Comparison of ENCODE assay signal across 8 cellular contexts in the genomic region with DNA sequence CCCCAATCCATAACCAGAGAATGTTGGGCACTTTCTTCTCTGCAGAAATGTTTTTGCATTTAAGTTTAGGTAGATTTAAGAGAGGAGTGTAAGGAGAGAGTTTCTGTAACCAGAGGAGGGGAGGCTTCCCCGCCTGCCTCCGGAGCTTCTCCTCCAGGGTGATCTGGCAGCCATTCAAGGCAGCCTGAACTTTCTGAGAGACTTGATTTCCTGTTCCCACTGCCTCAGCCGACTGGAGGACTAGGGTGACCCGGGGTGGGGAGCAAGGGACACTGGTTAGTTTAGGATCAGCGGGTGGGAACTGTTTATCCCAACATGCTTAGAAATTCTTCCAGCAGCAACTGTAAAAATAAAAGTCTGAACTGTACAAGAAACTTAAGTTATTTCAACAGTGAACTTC. TPM values are rescaled to one million over a fixed set of nuclear protein-coding genes. Genes with fewer than 3 reads are reported as not detected.
DNase-seq lines count a peak whose midpoint lies in the region; ATAC-seq and TF ChIP-seq lines count a peak whose summit lies in the region.

No MANE protein-coding gene starts in this region.

- TF ChIP-seq EP300 in stomach (IDR thresholded peaks at IDR 0.05) = no peak

- intact Hi-C loops in activated CD4-positive, alpha-beta T cell treated with anti-CD3 and anti-CD28 coated beads for 36 hours (cut with DNase I, micrococcal nuclease) = no loop called here
- intact Hi-C loops in adrenal gland (cut with DNase I) = no loop called here
- intact Hi-C loops in stomach (cut with DNase I; ENCODE audit: low total_unique reads) = no loop called here

- no peak for TF ChIP-seq POLR2A in adrenal gland (IDR thresholded peaks at IDR 0.05)
- no peak for TF ChIP-seq POLR2A in stomach (IDR thresholded peaks at IDR 0.05)

- H3K4me1 ChIP-seq in adrenal gland (replicated peaks in 1 of 2) = peaks cover 0 to 11% of the 10 kb centered on the region in 2 donors
- H3K4me1 ChIP-seq in stomach = peaks cover 0 to 27% (median 20%) of the 10 kb centered on the region in 4 donors

- CTCF ChIA-PET in activated CD4-positive, alpha-beta T cell treated with anti-CD3 and anti-CD28 coated beads for 36 hours (lab: Charles Lee) = interaction anchor here (1.4 kb wide), 1 partner anchor 22 kb away, joined by 3 read pairs; no protein-coding TSS in a partner anchor

- POLR2A ChIA-PET in activated CD4-positive, alpha-beta T cell treated with anti-CD3 and anti-CD28 coated beads for 36 hours (lab: Charles Lee) = no interaction called here

- H3K27me3 ChIP-seq in adrenal gland = no peaks in the 10 kb centered on the region
- H3K27me3 ChIP-seq in stomach = no peaks in the 10 kb centered on the region

- H3K9me3 Mint-ChIP-seq in activated CD4-positive, alpha-beta T cell treated with anti-CD3 and anti-CD28 coated beads for 36 hours (ENCODE audit: low read depth) = no peaks in the 10 kb centered on the region

- 3 to 11% (median 7%) methylated on average over 3 to 5 of the region's 5 CpGs for WGBS in adrenal gland, 4 donors
- 4 to 9% (median 5%) methylated on average over 5 of the region's 5 CpGs for WGBS in stomach, 5 donors

- H3K36me3 ChIP-seq in adrenal gland (replicated peaks in 1 of 2) = no peaks in the 10 kb centered on the region
- no peaks in the 10 kb centered on the region for H3K36me3 ChIP-seq in stomach

- no peaks in the 10 kb centered on the region for H3K9me3 ChIP-seq in adrenal gland (replicated peaks in 1 of 3)
- no peaks in the 10 kb centered on the region for H3K9me3 ChIP-seq in stomach

- no peaks in the 10 kb centered on the region for H3K36me3 Mint-ChIP-seq in activated CD4-positive, alpha-beta T cell treated with anti-CD3 and anti-CD28 coated beads for 36 hours (ENCODE audit: low read depth)

- peak overlapping the region in 1 of 4 donors; percentile 7 for H3K4me3 ChIP-seq in adrenal gland
- H3K4me3 ChIP-seq in stomach = no peak overlapping the region

- H3K27ac ChIP-seq in adrenal gland (peak overlapping the region in 1 of 5 donors; percentile 71), stomach (peak overlapping the region; percentile 60 to 81 (median 73))

- H3K4me1 Mint-ChIP-seq in activated CD4-positive, alpha-beta T cell treated with anti-CD3 and anti-CD28 coated beads for 36 hours = peaks cover 75% of the 10 kb centered on the region

- no peak for ATAC-seq in activated CD4-positive, alpha-beta T cell treated with anti-CD3 and anti-CD28 coated beads for 36 hours
- ATAC-seq in GM18517 (IDR thresholded peaks at IDR 0.05; ENCODE audit: unreplicated experiment) (no peak), GM21619 (IDR thresholded peaks at IDR 0.05; ENCODE audit: unreplicated experiment) (no peak)

- peak overlapping the region; percentile 24 for H3K4me3 Mint-ChIP-seq in activated CD4-positive, alpha-beta T cell treated with anti-CD3 and anti-CD28 coated beads for 36 hours

- H3K27me3 Mint-ChIP-seq in activated CD4-positive, alpha-beta T cell treated with anti-CD3 and anti-CD28 coated beads for 36 hours = no peaks in the 10 kb centered on the region

- DNase-seq in activated CD4-positive, alpha-beta T cell treated with anti-CD3 and anti-CD28 coated beads for 36 hours = no peak
- DNase-seq in activated CD4-positive, alpha-beta T cell treated with anti-CD3 and anti-CD28 coated beads, Interleukin-2, amount 50 U/mL, for 1 hour = no peak
- DNase-seq in adrenal gland (peak in 6 of 7 donors; percentile 32 to 67 (median 54)), islet precursor cell (peak; percentile 85), stomach (peak; percentile 71), NCI-H146 (lab: John Stamatoyannopoulos, UW) (no peak)

- TF ChIP-seq CTCF in adrenal gland (IDR thresholded peaks at IDR 0.05) = no peak
- no peak for TF ChIP-seq CTCF in stomach (IDR thresholded peaks at IDR 0.05)

- H3K27ac Mint-ChIP-seq in activated CD4-positive, alpha-beta T cell treated with anti-CD3 and anti-CD28 coated beads for 36 hours = peak overlapping the region; percentile 82

RNA-seq across cellular contexts. Expression of gene FAM9C, which starts 15.1 kb away (rescaled TPM):
- not detected for total RNA-seq in activated CD4-positive, alpha-beta T cell treated with anti-CD3 and anti-CD28 coated beads for 36 hours
- total RNA-seq in adrenal gland (under 1 TPM in 1 of 8 donors, not detected in 7; 0.14 TPM), stomach (under 1 TPM in 1 of 5 donors, not detected in 4; 0.18 TPM)
- polyA plus RNA-seq in adrenal gland (under 1 TPM in 1 of 3 donors, not detected in 2; 0.03 TPM), stomach (under 1 TPM in 1 of 3 donors, not detected in 2; 0.31 TPM)

RNA-seq across cellular contexts. Expression of gene TMSB4X, which starts 54.4 kb away (rescaled TPM):
- 1,000 to 10,000 TPM; 3,666 to 4,468 TPM for total RNA-seq in activated CD4-positive, alpha-beta T cell treated with anti-CD3 and anti-CD28 coated beads for 36 hours
- total RNA-seq in adrenal gland = 1,000 to 10,000 TPM; 3,090 to 9,144 (median 3,958) TPM
- 1,000 to 10,000 TPM; 2,395 to 6,385 (median 6,130) TPM for polyA plus RNA-seq in adrenal gland
- 1,000 to 10,000 TPM; 1,734 to 4,964 (median 2,895) TPM for total RNA-seq in stomach
- over 10,000 TPM in 2 of 3 donors, 1,000 to 10,000 TPM in 1; 4,831 to 14,609 (median 13,196) TPM for polyA plus RNA-seq in stomach

Comparison
In these comparisons a context has a peak if more than half of its experiments do, and no peak if none do; other contexts are left out.
1. DNase-seq: peak in adrenal gland (6 of 7), islet precursor cell (single experiment) and stomach (single experiment); none in activated CD4-positive, alpha-beta T cell treated with anti-CD3 and anti-CD28 coated beads for 36 hours (single experiment), activated CD4-positive, alpha-beta T cell treated with anti-CD3 and anti-CD28 coated beads, Interleukin-2, amount 50 U/mL, for 1 hour (single experiment) and NCI-H146 (single experiment).